Comparison of ENCODE assay signal across 8 cellular contexts in genomic region chr19:43532571-43532961, GRCh38. TPM values are rescaled to one million over a fixed set of nuclear protein-coding genes. Genes with fewer than 3 reads are reported as not detected.
A peak's percentile ranks its signal among the peaks of the same experiment; 100 is the strongest.
DNase-seq lines count a peak whose midpoint lies in the region; ATAC-seq and TF ChIP-seq lines count a peak whose summit lies in the region.

No MANE protein-coding gene starts in this region.

- H3K9me3 ChIP-seq in heart left ventricle = no peaks in the 10 kb centered on the region
- no peaks in the 10 kb centered on the region for H3K9me3 ChIP-seq in sigmoid colon

- peaks cover 4% of the 10 kb centered on the region; the same call in 1 of the 2 replicates for H3K36me3 Mint-ChIP-seq in WTC11

- intact Hi-C loops in heart left ventricle (cut with DNase I) (loop anchor here in 6 of 10 donors (2.0 to 10.0 kb wide), 5 partner anchors 62 to 252 kb away; partner anchors contain the start of genes IRGQ (in 3 of the 6), ZNF576 (in 3 of the 6) and KCNN4 (in 1 of the 6)), sigmoid colon (cut with DNase I) (loop anchor here (5.0 kb wide), 1 partner anchor 135 kb away; no protein-coding TSS in a partner anchor)

- DNase-seq in WTC11 (ENCODE audit: low spot score) (peak; percentile 24), heart left ventricle (peak; percentile 56 to 79 (median 62)), sigmoid colon (peak; percentile 80), NCI-H2081 (lab: John Stamatoyannopoulos, UW) (no peak), G401 (ENCODE audit: low spot score) (no peak)

- TF ChIP-seq RAD21 in Ishikawa (IDR thresholded peaks at IDR 0.05; ENCODE audit: low read depth) = no peak

- H3K4me3 ChIP-seq in heart left ventricle (peak overlapping the region; percentile 35 to 72 (median 60)), sigmoid colon (peak overlapping the region; percentile 37 to 66 (median 56))

- H3K4me1 Mint-ChIP-seq in WTC11 = peaks cover 18% of the 10 kb centered on the region

- ATAC-seq in GM18498 (IDR thresholded peaks at IDR 0.05; ENCODE audit: unreplicated experiment) = peak; percentile 14
- no peak for ATAC-seq in WTC11
- peak; percentile 2 to 6 (median 4) for ATAC-seq in heart left ventricle

- TF ChIP-seq CTCF in 22Rv1 (IDR thresholded peaks at IDR 0.05) (no peak), WTC11 (IDR thresholded peaks at IDR 0.05) (no peak), heart left ventricle (IDR thresholded peaks at IDR 0.05) (no peak), sigmoid colon (IDR thresholded peaks at IDR 0.05) (no peak)

- TF ChIP-seq EP300 in Ishikawa (IDR thresholded peaks at IDR 0.05; ENCODE audit: borderline replicate concordance) (no peak), sigmoid colon (IDR thresholded peaks at IDR 0.05) (no peak)

- H3K27ac Mint-ChIP-seq in WTC11 = peak overlapping the region; percentile 97

- H3K27ac ChIP-seq in 22Rv1 (peak overlapping the region; percentile 97), heart left ventricle (peak overlapping the region; percentile 58 to 95 (median 88)), sigmoid colon (peak overlapping the region; percentile 93 to 98 (median 96))

- POLR2A ChIA-PET in WTC11 (lab: Charles Lee) = interaction anchor here (0.6 to 1.7 kb wide), 8 partner anchors 8 to 221 kb away, joined by 3 to 8 read pairs (median 5); partner anchors contain the start of gene PLAUR

- CTCF ChIA-PET in WTC11 (lab: Charles Lee) = interaction anchor here (0.6 to 4.5 kb wide), 21 partner anchors 9 to 963 kb away, joined by 3 to 140 read pairs (median 6); partner anchors contain the start of genes IRGQ, PHLDB3 and ZNF576

- H3K36me3 ChIP-seq in heart left ventricle (peaks cover 0 to 3% (median 0%) of the 10 kb centered on the region in 9 donors), sigmoid colon (no peaks in the 10 kb centered on the region)

- peak overlapping the region; percentile 95 for H3K4me3 Mint-ChIP-seq in WTC11

- TF ChIP-seq POLR2A in heart left ventricle (IDR thresholded peaks at IDR 0.05) = no peak
- no peak for TF ChIP-seq POLR2A in sigmoid colon (IDR thresholded peaks at IDR 0.05)

- peaks cover 30% of the 10 kb centered on the region for H3K27me3 Mint-ChIP-seq in WTC11 (ENCODE audit: low read depth)

- 1 to 5% (median 2%) methylated on average over 14 to 16 of the region's 16 CpGs for WGBS in heart left ventricle, 4 donors
- 0 to 1% methylated on average over 16 of the region's 16 CpGs for WGBS in sigmoid colon, 2 donors

- in situ Hi-C loops in G401 (cut with HindIII; ENCODE audit: low sequenced_read_pairs) = no loop called here

- H3K9me3 Mint-ChIP-seq in WTC11 = no peaks in the 10 kb centered on the region

- H3K4me1 ChIP-seq in heart left ventricle (peaks cover 0 to 31% (median 17%) of the 10 kb centered on the region in 12 donors), sigmoid colon (peaks cover 0 to 43% (median 37%) of the 10 kb centered on the region in 4 donors)

- H3K27me3 ChIP-seq in heart left ventricle (no peaks in the 10 kb centered on the region), sigmoid colon (no peaks in the 10 kb centered on the region)

TF ChIP-seq in Ishikawa, 13 proteins besides CTCF, POLR2A, EP300 and RAD21:
- TF ChIP-seq, protein P1, sequence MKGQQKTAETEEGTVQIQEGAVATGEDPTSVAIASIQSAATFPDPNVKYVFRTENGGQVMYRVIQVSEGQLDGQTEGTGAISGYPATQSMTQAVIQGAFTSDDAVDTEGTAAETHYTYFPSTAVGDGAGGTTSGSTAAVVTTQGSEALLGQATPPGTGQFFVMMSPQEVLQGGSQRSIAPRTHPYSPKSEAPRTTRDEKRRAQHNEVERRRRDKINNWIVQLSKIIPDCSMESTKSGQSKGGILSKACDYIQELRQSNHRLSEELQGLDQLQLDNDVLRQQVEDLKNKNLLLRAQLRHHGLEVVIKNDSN (IDR thresholded peaks at IDR 0.05) = no peak
- peak; percentile 32 for TF ChIP-seq TEAD4 (IDR thresholded peaks at IDR 0.05)
- no peak for TF ChIP-seq CEBPB (IDR thresholded peaks at IDR 0.05)
- TF ChIP-seq TAF1 (IDR thresholded peaks at IDR 0.05; ENCODE audit: low read depth) = no peak
- no peak for TF ChIP-seq TCF12 (IDR thresholded peaks at IDR 0.05; ENCODE audit: low read depth)
- no peak for TF ChIP-seq EGR1 (IDR thresholded peaks at IDR 0.05)

TF ChIP-seq in WTC11, 78 proteins besides CTCF, POLR2A, EP300 and RAD21:
- no peak for TF ChIP-seq ZNF425 (CRISPR knock-in tag; conservative IDR thresholded peaks at IDR 0.05)
- TF ChIP-seq ZNF121 (CRISPR knock-in tag; IDR thresholded peaks at IDR 0.05) = 0 out of 2 replicates have a peak, but pooled peaks have one; percentile 18

RNA-seq across cellular contexts. Expression of gene ZNF575, which starts 0.4 kb away (rescaled TPM):
- total RNA-seq in WTC11 (2021) (0.13 to 0.25 TPM in 2 of 3 replicates, not detected in the other), heart left ventricle (1 to 10 TPM in 5 of 9 donors, under 1 TPM in 2, not detected in 2; 0.58 to 1.9 (median 1.3) TPM), sigmoid colon (under 1 TPM in 1 of 4 donors, not detected in 3; 0.14 TPM)
- polyA plus RNA-seq in heart left ventricle (under 1 TPM; 0.38 to 0.65 TPM), sigmoid colon (1 to 10 TPM; 4.0 to 4.2 (median 4.2) TPM)
- total RNA-seq in G401 (2014; rRNA removed; shearing (Covaris generic)) = not detected in 2 replicates

RNA-seq across cellular contexts. Expression of gene ETHE1, which starts 5.6 kb away (rescaled TPM):
- total RNA-seq in WTC11 (2021) (19.0 to 23.5 TPM (median 21.2 TPM) in 3 replicates), heart left ventricle (10 to 100 TPM in 8 of 9 donors, 1 to 10 TPM in 1; 9.0 to 27.6 (median 14.2) TPM), sigmoid colon (10 to 100 TPM; 40.7 to 57.9 (median 52.1) TPM)
- polyA plus RNA-seq in heart left ventricle (10 to 100 TPM in 1 of 2 donors, 1 to 10 TPM in 1; 6.0 to 21.2 TPM), sigmoid colon (100 to 1,000 TPM; 429 to 575 (median 512) TPM)
- total RNA-seq in G401 (2014; rRNA removed; shearing (Covaris generic)) = 227 and 243 TPM in 2 replicates

RNA-seq across cellular contexts. Expression of gene PHLDB3, which starts 28.0 kb away (rescaled TPM):
- total RNA-seq in WTC11 (2021) (14.6 to 15.6 TPM (median 14.8 TPM) in 3 replicates), heart left ventricle (10 to 100 TPM in 1 of 9 donors, 1 to 10 TPM in 8; 2.4 to 11.6 (median 6.4) TPM), sigmoid colon (10 to 100 TPM in 2 of 4 donors, 1 to 10 TPM in 2; 5.7 to 12.5 (median 10.1) TPM)
- polyA plus RNA-seq in heart left ventricle (1 to 10 TPM; 4.3 to 5.7 TPM), sigmoid colon (10 to 100 TPM in 1 of 3 donors, 1 to 10 TPM in 2; 6.5 to 16.0 (median 9.0) TPM)
- total RNA-seq in G401 (2014; rRNA removed; shearing (Covaris generic)) = 51.2 and 77.2 TPM in 2 replicates

RNA-seq across cellular contexts. Expression of gene XRCC1, which starts 42.8 kb away (rescaled TPM):
- total RNA-seq in WTC11 (2021) (46.5 to 50.8 TPM (median 48.3 TPM) in 3 replicates), heart left ventricle (10 to 100 TPM; 11.2 to 21.3 (median 16.6) TPM), sigmoid colon (10 to 100 TPM; 15.1 to 31.8 (median 24.0) TPM)
- polyA plus RNA-seq in heart left ventricle (10 to 100 TPM; 11.3 to 19.3 TPM), sigmoid colon (10 to 100 TPM in 2 of 3 donors, 1 to 10 TPM in 1; 8.8 to 19.9 (median 10.2) TPM)
- total RNA-seq in G401 (2014; rRNA removed; shearing (Covaris generic)) = 64.5 and 77.2 TPM in 2 replicates

RNA-seq across cellular contexts. Expression of gene PINLYP, which starts 43.0 kb away (rescaled TPM):
- total RNA-seq in WTC11 (2021) (6.4 to 11.3 TPM (median 10.6 TPM) in 3 replicates), heart left ventricle (1 to 10 TPM in 5 of 9 donors, under 1 TPM in 3, not detected in 1; 0.76 to 4.3 (median 1.1) TPM), sigmoid colon (10 to 100 TPM in 3 of 4 donors, 1 to 10 TPM in 1; 6.6 to 21.0 (median 13.3) TPM)
- polyA plus RNA-seq in heart left ventricle (1 to 10 TPM; 3.0 to 4.0 TPM), sigmoid colon (10 to 100 TPM in 1 of 3 donors, 1 to 10 TPM in 2; 1.4 to 10.8 (median 3.7) TPM)
- total RNA-seq in G401 (2014; rRNA removed; shearing (Covaris generic)) = 1.5 and 2.7 TPM in 2 replicates

Comparison
In these comparisons a context has a peak if more than half of its experiments do, and no peak if none do; other contexts are left out.
1. DNase-seq: peak in WTC11 (single experiment), heart left ventricle (5 of 5) and sigmoid colon (single experiment); none in NCI-H2081 (0 of 2) and G401 (single experiment).
2. Peak in every context shown above with its lines, with median percentiles within 50 percentile points of each other: H3K27ac ChIP-seq.